Comparison of ENCODE assay signal across 16 cellular contexts in the genomic region with DNA sequence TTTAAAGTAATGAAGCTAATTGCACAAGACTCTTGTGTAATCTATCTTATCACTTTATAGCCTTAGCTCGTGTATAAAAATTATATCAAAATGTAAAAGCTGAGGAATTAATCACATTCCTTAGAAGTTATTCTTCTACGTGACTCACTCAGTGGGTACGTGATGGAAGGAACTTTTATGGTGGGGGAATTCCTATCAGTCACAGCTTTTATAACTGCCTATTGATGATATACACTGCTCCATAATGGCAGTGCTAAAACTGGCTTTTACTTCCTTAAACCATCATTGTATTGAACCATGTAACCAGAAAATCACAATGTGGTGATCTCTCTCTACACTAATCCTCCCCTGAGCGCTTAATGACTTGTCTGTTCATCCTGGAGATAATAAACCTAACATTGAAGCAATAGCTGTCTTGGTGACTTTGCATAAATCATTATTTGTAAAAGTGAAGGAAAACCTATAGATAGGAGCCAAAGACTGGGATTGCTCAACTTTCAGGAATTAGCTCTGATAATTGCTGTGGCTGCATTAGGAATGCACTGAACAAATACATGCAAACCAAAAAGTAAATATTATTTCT.
A peak's percentile ranks its signal among the peaks of the same experiment; 100 is the strongest.
DNase-seq lines count a peak whose midpoint lies in the region; ATAC-seq, FAIRE-seq and TF ChIP-seq lines count a peak whose summit lies in the region.
"Had no signal": no experiment of that assay in that cellular context is flagged by ENCODE, and none has a peak within 500 bp of the region (broad histone marks: within the 10 kb centered on the region; RNA-seq: fewer than 3 reads in every experiment).

No MANE protein-coding gene starts in this region.

- peak; percentile 64 for ATAC-seq in HepG2
- no peak for ATAC-seq in GM21619 (IDR thresholded peaks at IDR 0.05; ENCODE audit: unreplicated experiment)
- ATAC-seq: GM12878 had no signal

- no peak overlapping the region for H2AK5ac ChIP-seq in mesendoderm (ENCODE audit: low read length)

- WGBS in HepG2 (ENCODE audit: low lambda C conversion rate) = 22% methylated on average over 4 of the region's 4 CpGs
- WGBS in mesendoderm (ENCODE audit: extremely low coverage, insufficient coverage, low lambda C conversion rate) = no CpG with 5 or more reads among the region's 4 CpGs
- 79 to 85% (median 84%) methylated on average over 4 of the region's 4 CpGs for WGBS in spleen, 5 donors

- BruUV-seq in HepG2 (replicated peaks; lab: Mats Ljungman, UMichigan) = no TSS peak

- TF ChIP-seq EP300 in HepG2 (IDR thresholded peaks at IDR 0.05; ENCODE audit: low read depth in 2 of 2, low read length in 2 of 2) (0 out of 4 replicates have a peak, but pooled peaks of 1 of the 2 experiments have one; percentile 4), HepG2 (CRISPR knock-in tag; IDR thresholded peaks at IDR 0.05; ENCODE audit: borderline replicate concordance) (no peak)

- H2BK15ac ChIP-seq in mesendoderm (replicated peaks; ENCODE audit: low read depth) = no peak overlapping the region

- H3K79me1 ChIP-seq in mesendoderm (ENCODE audit: low read length) = no peaks in the 10 kb centered on the region

- H3K27me3 ChIP-seq in HepG2 (ENCODE audit: control insufficient read depth in 1 of 2, insufficient read depth in 2 of 2, low read length in 2 of 2) = no peaks in the 10 kb centered on the region
- H3K27me3 ChIP-seq in mesendoderm (ENCODE audit: insufficient read depth, low read length, poor library complexity) = no peaks in the 10 kb centered on the region
- no peaks in the 10 kb centered on the region for H3K27me3 ChIP-seq in spleen (replicated peaks in 1 of 7)
- H3K27me3 ChIP-seq: esophagus muscularis mucosa had no signal

- no peak overlapping the region for H4K5ac ChIP-seq in mesendoderm (ENCODE audit: low read length)

- no peak overlapping the region for H3K18ac ChIP-seq in mesendoderm (ENCODE audit: low read length)

- H3K4me2 ChIP-seq in HepG2 (ENCODE audit: low read depth, low read length) (no peak overlapping the region), mesendoderm (ENCODE audit: low read length) (no peak overlapping the region)

- H3K4me1 ChIP-seq in HepG2 (ENCODE audit: insufficient read depth, low read length) (no peaks in the 10 kb centered on the region), mesendoderm (ENCODE audit: control insufficient read depth, low read depth, low read length) (no peaks in the 10 kb centered on the region), spleen (no peaks in the 10 kb centered on the region)
- H3K4me1 ChIP-seq: esophagus muscularis mucosa had no signal

- no peak overlapping the region for H2BK5ac ChIP-seq in mesendoderm (ENCODE audit: low read length)

- H3K4ac ChIP-seq in mesendoderm (ENCODE audit: low read depth, low read length) = no peak overlapping the region

- FAIRE-seq in HTR-8/SVneo (lab: Jason Lieb, UNC) (peak; percentile 42), HepG2 (lab: Jason Lieb, UNC) (no peak)
- FAIRE-seq: colon, GM12878 had no signal

- H3K27ac ChIP-seq in HepG2 (ENCODE audit: extremely low read length, insufficient read depth, low read length) = no peak overlapping the region
- no peak overlapping the region for H3K27ac ChIP-seq in mesendoderm (ENCODE audit: low read depth, low read length)
- no peak overlapping the region for H3K27ac ChIP-seq in spleen
- H3K27ac ChIP-seq: esophagus muscularis mucosa had no signal

- H4K20me1 ChIP-seq in HepG2 (ENCODE audit: insufficient read depth, low read length) = no peaks in the 10 kb centered on the region

- H3K36me3 ChIP-seq in HepG2 (replicated peaks in 1 of 2; ENCODE audit: control insufficient read depth in 1 of 2, insufficient read depth in 2 of 2, low read length in 2 of 2) (no peaks in the 10 kb centered on the region), mesendoderm (ENCODE audit: control insufficient read depth, insufficient read depth, low read length) (no peaks in the 10 kb centered on the region), spleen (no peaks in the 10 kb centered on the region)
- H3K36me3 ChIP-seq: esophagus muscularis mucosa had no signal

- in situ Hi-C loops in astrocyte of the spinal cord (cut with HindIII; ENCODE audit: low sequenced_read_pairs) = no loop called here
- in situ Hi-C loops in HepG2 (cut with HindIII; ENCODE audit: extremely low pct_ligation_motif_present, low pct_unique_long_range_greater_than_20kb) = no loop called here

- POLR2A ChIA-PET in AG04449 (lab: Yijun Ruan, JAX) (interaction anchor here (0.8 to 1.2 kb wide), 3 partner anchors 19 to 53 kb away, joined by 3 to 4 read pairs (median 4); no protein-coding TSS in a partner anchor), HepG2 (lab: Yijun Ruan, JAX) (no interaction called here)

- no peak overlapping the region for H2AFZ ChIP-seq in HepG2 (ENCODE audit: low read length)

- no peak for TF ChIP-seq RAD21 in HepG2 (CRISPR knock-in tag; IDR thresholded peaks at IDR 0.05)

- TF ChIP-seq CTCF in AG04449 (IDR thresholded peaks at IDR 0.05; ENCODE audit: insufficient read depth, low read length, missing control alignments) (no peak), astrocyte of the spinal cord (IDR thresholded peaks at IDR 0.05; ENCODE audit: low read depth, low read length) (no peak), HepG2 (CRISPR knock-in tag; IDR thresholded peaks at IDR 0.05) (no peak), spleen (IDR thresholded peaks at IDR 0.05 in 8 of 11, conservative IDR thresholded peaks at IDR 0.05 in 3 of 11) (no peak)

- no peak overlapping the region for H2BK120ac ChIP-seq in mesendoderm (ENCODE audit: low read depth, low read length)

- intact Hi-C loops in HepG2 (cut with micrococcal nuclease; ENCODE audit: unreplicated experiment) (no loop called here), spleen (cut with DNase I; ENCODE audit: low total_unique reads) (no loop called here)

- H3K4me3 ChIP-seq in AG04449 (ENCODE audit: low read depth, low read length) (no peak overlapping the region), astrocyte of the spinal cord (ENCODE audit: low read depth, low read length) (no peak overlapping the region), HepG2 (replicated peaks in 1 of 3; ENCODE audit: insufficient read depth in 1 of 3, low read depth in 2 of 3, low read length in 3 of 3) (no peak overlapping the region), mesendoderm (ENCODE audit: low read length) (no peak overlapping the region), spleen (no peak overlapping the region)
- H3K4me3 ChIP-seq: esophagus muscularis mucosa, GM12878 had no signal

- no peak overlapping the region for H3K23ac ChIP-seq in mesendoderm (ENCODE audit: low read length)

- CTCF ChIA-PET in AG04449 (lab: Yijun Ruan, JAX) (interaction anchor here (0.7 to 1.3 kb wide), 3 partner anchors 22 to 166 kb away, joined by 3 to 4 read pairs (median 3); no protein-coding TSS in a partner anchor), HepG2 (lab: Yijun Ruan, JAX; ENCODE audit: low intra/inter-chr PET ratio, low total read pairs) (no interaction called here)

- no peak for TF ChIP-seq POLR2A in HepG2 (IDR thresholded peaks at IDR 0.05; ENCODE audit: insufficient read depth in 1 of 2, low read depth in 2 of 2, low read length in 2 of 2)
- no peak for TF ChIP-seq POLR2A in spleen (IDR thresholded peaks at IDR 0.05)

- H3K9ac ChIP-seq in HepG2 (ENCODE audit: insufficient read depth, low read depth, low read length) (no peak overlapping the region), mesendoderm (ENCODE audit: low read length) (no peak overlapping the region)

- DNase-seq in AG04449 (ENCODE audit: low read depth, low spot score) (peak; percentile 59), HTR-8/SVneo (ENCODE audit: insufficient read length, low spot score) (peak; percentile 25), astrocyte of the spinal cord (ENCODE audit: low read depth, low spot score) (peak; percentile 37), HepG2 (ENCODE audit: low spot score) (peak; percentile 8), mesendoderm (no peak), NCI-H146 (lab: John Stamatoyannopoulos, UW) (no peak), spleen (no peak)
- DNase-seq: activated CD8-positive, alpha-beta memory T cell treated with anti-CD3 and anti-CD28 coated beads, Interleukin-2, amount 50 U/mL, for 48 hours; AML-193; DMS153; NCI-H1694 treated with DMSO at 0.1 percent for 48 hours; NCI-H748 treated with DMSO at 0.1 percent for 48 hours had no signal

- H3K9me3 ChIP-seq in HepG2 (ENCODE audit: low read length) = peaks cover 49% of the 10 kb centered on the region; the same call in 1 of the 2 replicates
- peaks cover 0 to 28% (median 22%) of the 10 kb centered on the region in 8 donors for H3K9me3 ChIP-seq in spleen

- no peaks in the 10 kb centered on the region for H3K79me2 ChIP-seq in HepG2 (ENCODE audit: insufficient read depth, low read length)
- H3K79me2 ChIP-seq in mesendoderm (ENCODE audit: control insufficient read depth, insufficient read depth, low read length) = no peaks in the 10 kb centered on the region

- no peak overlapping the region for H3K56ac ChIP-seq in mesendoderm (ENCODE audit: low read length)

- H4K8ac ChIP-seq in mesendoderm (ENCODE audit: low read depth, low read length) = no peak overlapping the region

TF ChIP-seq in HepG2, 621 proteins besides CTCF, POLR2A, EP300 and RAD21 (continues in another document):
- TF ChIP-seq, protein P1, sequence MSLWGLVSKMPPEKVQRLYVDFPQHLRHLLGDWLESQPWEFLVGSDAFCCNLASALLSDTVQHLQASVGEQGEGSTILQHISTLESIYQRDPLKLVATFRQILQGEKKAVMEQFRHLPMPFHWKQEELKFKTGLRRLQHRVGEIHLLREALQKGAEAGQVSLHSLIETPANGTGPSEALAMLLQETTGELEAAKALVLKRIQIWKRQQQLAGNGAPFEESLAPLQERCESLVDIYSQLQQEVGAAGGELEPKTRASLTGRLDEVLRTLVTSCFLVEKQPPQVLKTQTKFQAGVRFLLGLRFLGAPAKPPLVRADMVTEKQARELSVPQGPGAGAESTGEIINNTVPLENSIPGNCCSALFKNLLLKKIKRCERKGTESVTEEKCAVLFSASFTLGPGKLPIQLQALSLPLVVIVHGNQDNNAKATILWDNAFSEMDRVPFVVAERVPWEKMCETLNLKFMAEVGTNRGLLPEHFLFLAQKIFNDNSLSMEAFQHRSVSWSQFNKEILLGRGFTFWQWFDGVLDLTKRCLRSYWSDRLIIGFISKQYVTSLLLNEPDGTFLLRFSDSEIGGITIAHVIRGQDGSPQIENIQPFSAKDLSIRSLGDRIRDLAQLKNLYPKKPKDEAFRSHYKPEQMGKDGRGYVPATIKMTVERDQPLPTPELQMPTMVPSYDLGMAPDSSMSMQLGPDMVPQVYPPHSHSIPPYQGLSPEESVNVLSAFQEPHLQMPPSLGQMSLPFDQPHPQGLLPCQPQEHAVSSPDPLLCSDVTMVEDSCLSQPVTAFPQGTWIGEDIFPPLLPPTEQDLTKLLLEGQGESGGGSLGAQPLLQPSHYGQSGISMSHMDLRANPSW (CRISPR knock-in tag; IDR thresholded peaks at IDR 0.05; ENCODE audit: borderline replicate concordance) = no peak
- TF ChIP-seq DNMT3B (CRISPR knock-in tag; conservative IDR thresholded peaks at IDR 0.05) = no peak
- TF ChIP-seq ZFP41 (CRISPR knock-in tag; IDR thresholded peaks at IDR 0.05; ENCODE audit: borderline replicate concordance) = no peak
- no peak for TF ChIP-seq ZNF256 (CRISPR knock-in tag; conservative IDR thresholded peaks at IDR 0.05)

Comparison
In these comparisons a context has a peak if more than half of its experiments do, and no peak if none do; other contexts are left out.
1. DNase-seq: peak in AG04449 (single experiment), HTR-8/SVneo (single experiment), astrocyte of the spinal cord (single experiment) and HepG2 (single experiment); none in mesendoderm (single experiment), NCI-H146 (single experiment) and spleen (single experiment).